ENCODE assay signal across 9 cellular contexts in the genomic region with DNA sequence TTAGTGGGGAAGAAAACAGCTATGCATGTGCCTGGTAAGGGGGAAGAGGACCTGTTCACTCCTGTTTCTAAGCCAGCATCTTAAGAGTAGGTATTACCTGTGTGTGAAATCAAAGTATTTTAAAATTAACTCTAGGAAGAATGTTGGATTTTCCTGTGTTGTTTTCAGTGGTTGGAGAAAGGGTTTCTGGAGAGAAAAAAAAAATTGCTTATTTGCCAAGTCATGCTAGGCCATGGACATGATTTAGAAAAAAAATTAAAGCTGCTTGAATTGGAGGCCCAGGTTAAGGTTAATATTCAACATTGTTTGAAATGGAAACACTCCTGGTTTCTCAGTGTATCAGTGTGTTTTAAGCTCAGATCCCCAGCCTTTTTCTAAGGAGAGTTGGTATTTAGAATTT. TPM values are rescaled to one million over a fixed set of nuclear protein-coding genes. Genes with fewer than 3 reads are reported as not detected.
A peak's percentile ranks its signal among the peaks of the same experiment; 100 is the strongest.
DNase-seq lines count a peak whose midpoint lies in the region; TF ChIP-seq lines count a peak whose summit lies in the region.
"Had no signal": no experiment of that assay in that cellular context is flagged by ENCODE, and none has a peak within 500 bp of the region (broad histone marks: within the 10 kb centered on the region; RNA-seq: fewer than 3 reads in every experiment).

No MANE protein-coding gene starts in this region.

- H3K4me1 Mint-ChIP-seq in activated T-cell treated with anti-CD3 and anti-CD28 coated beads, Interleukin-2, amount 50 U/mL, for 24 hours (ENCODE audit: low read depth): peaks cover 28% of the 10 kb centered on the region

- peak overlapping the region; percentile 64 for H3K9ac ChIP-seq in SK-N-MC (ENCODE audit: insufficient read length)
- no peak overlapping the region for H3K9ac ChIP-seq in smooth muscle cell (ENCODE audit: low read depth)

- peak overlapping the region; percentile 47 for H3K27ac Mint-ChIP-seq in activated T-cell treated with anti-CD3 and anti-CD28 coated beads, Interleukin-2, amount 50 U/mL, for 24 hours

- H3K9me3 ChIP-seq in SK-N-MC (ENCODE audit: low read depth, low read length): no peaks in the 10 kb centered on the region
- H3K9me3 ChIP-seq in smooth muscle cell (replicated peaks; ENCODE audit: low read depth): no peaks in the 10 kb centered on the region

- peak overlapping the region; percentile 62 for H3K4me3 Mint-ChIP-seq in activated T-cell treated with anti-CD3 and anti-CD28 coated beads, Interleukin-2, amount 50 U/mL, for 24 hours

- no peaks in the 10 kb centered on the region for H3K36me3 Mint-ChIP-seq in activated T-cell treated with anti-CD3 and anti-CD28 coated beads, Interleukin-2, amount 50 U/mL, for 24 hours (ENCODE audit: low read depth)

- no peaks in the 10 kb centered on the region for H4K20me1 ChIP-seq in smooth muscle cell (ENCODE audit: low read depth)

- H3K4me1 ChIP-seq in smooth muscle cell (ENCODE audit: low read depth): peaks cover 7% of the 10 kb centered on the region

- no peak for TF ChIP-seq CTCF in epithelial cell of proximal tubule (conservative IDR thresholded peaks at IDR 0.05; ENCODE audit: low read depth, low read length)
- no peak for TF ChIP-seq CTCF in smooth muscle cell (IDR thresholded peaks at IDR 0.05; ENCODE audit: borderline replicate concordance, insufficient read depth, poor library complexity, severe bottlenecking)

- no peak for DNase-seq in activated T-cell treated with anti-CD3 and anti-CD28 coated beads, Interleukin-2, amount 50 U/mL, for 24 hours
- no peak for DNase-seq in activated T-cell treated with anti-CD3 and anti-CD28 coated beads, Interleukin-2, amount 50 U/mL, for 1 hour
- DNase-seq in SK-N-MC (ENCODE audit: low read depth, low spot score) (no peak), epithelial cell of proximal tubule (ENCODE audit: low read depth) (no peak), smooth muscle cell (lab: John Stamatoyannopoulos, UW; ENCODE audit: unreplicated experiment) (no peak), EL (no peak), LoVo (ENCODE audit: low spot score) (no peak)
- DNase-seq in activated CD4-positive, CD25-positive, alpha-beta regulatory T cell treated with anti-CD3 and anti-CD28 coated beads, Interleukin-2, amount 50 U/mL, for 72 hours: no peak
- DNase-seq: NCI-H226 had no signal

- H3K27me3 ChIP-seq in smooth muscle cell (ENCODE audit: low read depth): no peaks in the 10 kb centered on the region

- H3K4me2 ChIP-seq in smooth muscle cell: peak overlapping the region; percentile 97

- no peaks in the 10 kb centered on the region for H3K9me3 Mint-ChIP-seq in activated T-cell treated with anti-CD3 and anti-CD28 coated beads, Interleukin-2, amount 50 U/mL, for 24 hours

- H3K27ac ChIP-seq in SK-N-MC (no peak overlapping the region), smooth muscle cell (ENCODE audit: low read depth) (no peak overlapping the region)

- H3K36me3 ChIP-seq in SK-N-MC (ENCODE audit: insufficient read depth, low read length) (no peaks in the 10 kb centered on the region), smooth muscle cell (ENCODE audit: low read depth) (no peaks in the 10 kb centered on the region)

- H3K4me3 ChIP-seq in SK-N-MC: peak overlapping the region; percentile 72
- peak overlapping the region; percentile 64 for H3K4me3 ChIP-seq in epithelial cell of proximal tubule (ENCODE audit: low read depth, low read length)
- peak overlapping the region; percentile 60 for H3K4me3 ChIP-seq in smooth muscle cell

- no peaks in the 10 kb centered on the region for H3F3A ChIP-seq in smooth muscle cell (ENCODE audit: low read depth)

- peaks cover 39% of the 10 kb centered on the region for H3K27me3 Mint-ChIP-seq in activated T-cell treated with anti-CD3 and anti-CD28 coated beads, Interleukin-2, amount 50 U/mL, for 24 hours

- H2AFZ ChIP-seq in smooth muscle cell (ENCODE audit: low read depth): peak overlapping the region; percentile 89

- no peaks in the 10 kb centered on the region for H3K79me2 ChIP-seq in smooth muscle cell (ENCODE audit: low read depth)

RNA-seq across cellular contexts. Expression of a gene that starts 42.8 kb away (rescaled TPM):
- 6.9 and 14.3 TPM in 2 replicates for total RNA-seq in epithelial cell of proximal tubule
- total RNA-seq in smooth muscle cell: 3.2 and 7.8 TPM in 2 replicates
- 0.70 and 2.7 TPM in 2 replicates for polyA plus RNA-seq in smooth muscle cell
